9 cellular contexts compared by ENCODE assay signal in the genomic region with DNA sequence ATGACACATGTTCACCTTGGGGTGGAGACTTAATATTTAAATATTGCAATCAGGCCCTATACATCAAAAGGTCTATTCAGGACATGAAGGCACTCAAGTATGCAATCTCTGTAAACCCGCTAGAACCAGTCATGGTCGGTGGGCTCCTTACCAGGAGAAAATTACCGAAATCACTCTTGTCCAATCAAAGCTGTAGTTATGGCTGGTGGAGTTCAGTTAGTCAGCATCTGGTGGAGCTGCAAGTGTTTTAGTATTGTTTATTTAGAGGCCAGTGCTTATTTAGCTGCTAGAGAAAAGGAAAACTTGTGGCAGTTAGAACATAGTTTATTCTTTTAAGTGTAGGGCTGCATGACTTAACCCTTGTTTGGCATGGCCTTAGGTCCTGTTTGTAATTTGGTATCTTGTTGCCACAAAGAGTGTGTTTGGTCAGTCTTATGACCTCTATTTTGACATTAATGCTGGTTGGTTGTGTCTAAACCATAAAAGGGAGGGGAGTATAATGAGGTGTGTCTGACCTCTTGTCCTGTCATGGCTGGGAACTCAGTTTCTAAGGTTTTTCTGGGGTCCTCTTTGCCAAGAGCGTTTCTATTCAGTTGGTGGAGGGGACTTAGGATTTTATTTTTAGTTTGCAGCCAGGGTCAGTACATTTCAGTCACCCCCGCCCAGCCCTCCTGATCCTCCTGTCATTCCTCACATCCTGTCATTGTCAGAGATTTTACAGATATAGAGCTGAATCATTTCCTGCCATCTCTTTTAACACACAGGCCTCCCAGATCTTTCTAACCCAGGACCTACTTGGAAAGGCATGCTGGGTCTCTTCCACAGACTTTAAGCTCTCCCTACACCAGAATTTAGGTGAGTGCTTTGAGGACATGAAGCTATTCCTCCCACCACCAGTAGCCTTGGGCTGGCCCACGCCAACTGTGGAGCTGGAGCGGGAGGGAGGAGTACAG.
DNase-seq lines count a peak whose midpoint lies in the region; ATAC-seq and TF ChIP-seq lines count a peak whose summit lies in the region.
"Had no signal": no experiment of that assay in that cellular context is flagged by ENCODE, and none has a peak within 500 bp of the region (broad histone marks: within the 10 kb centered on the region; RNA-seq: fewer than 3 reads in every experiment).

No MANE protein-coding gene starts in this region.

- H3K4me1 Mint-ChIP-seq in natural killer cell treated with Interleukin-12 subunit alpha and Interleukin-12 subunit beta and Interleukin-15 and Interleukin-18, amount 100 ng/mL, for 72 hours (ENCODE audit: low read depth in 2 of 2): peaks cover 46 to 55% of the 10 kb centered on the region in 2 donors
- H3K4me1 Mint-ChIP-seq in natural killer cell: peaks cover 37 to 53% of the 10 kb centered on the region in 2 donors
- peaks cover 37 to 53% of the 10 kb centered on the region in 2 donors for H3K4me1 Mint-ChIP-seq in immature natural killer cell

- no peak for DNase-seq in natural killer cell treated with Interleukin-12 subunit alpha and Interleukin-12 subunit beta and Interleukin-15 and Interleukin-18, amount 100 ng/mL, for 72 hours (ENCODE audit: low spot score)
- DNase-seq in natural killer cell (no peak), RWPE1 (ENCODE audit: low spot score) (peak; percentile 57), fibroblast of mammary gland (ENCODE audit: low read depth) (peak; percentile 61), upper lobe of right lung (no peak), immature natural killer cell (no peak), NK-92 (lab: John Stamatoyannopoulos, UW; ENCODE audit: unreplicated experiment) (no peak), COLO668 (lab: John Stamatoyannopoulos, UW; ENCODE audit: unreplicated experiment) (no peak)

- POLR2A ChIA-PET in RWPE1 (lab: Yijun Ruan, JAX; ENCODE audit: low non-redundant PET): no interaction called here

- intact Hi-C loops in natural killer cell (cut with micrococcal nuclease) (no loop called here), upper lobe of right lung (cut with DNase I) (no loop called here)

- H3K4me3 ChIP-seq in fibroblast of mammary gland (ENCODE audit: control insufficient read depth, low read depth, low read length) (no peak overlapping the region), upper lobe of right lung (no peak overlapping the region)

- H3K36me3 ChIP-seq in upper lobe of right lung: no peaks in the 10 kb centered on the region

- H3K9me3 Mint-ChIP-seq in natural killer cell treated with Interleukin-12 subunit alpha and Interleukin-12 subunit beta and Interleukin-15 and Interleukin-18, amount 100 ng/mL, for 72 hours: no peaks in the 10 kb centered on the region
- H3K9me3 Mint-ChIP-seq in natural killer cell: no peaks in the 10 kb centered on the region
- no peaks in the 10 kb centered on the region for H3K9me3 Mint-ChIP-seq in immature natural killer cell
- H3K9me3 Mint-ChIP-seq: IgD-negative memory B cell had no signal

- H3K4me3 Mint-ChIP-seq in natural killer cell treated with Interleukin-12 subunit alpha and Interleukin-12 subunit beta and Interleukin-15 and Interleukin-18, amount 100 ng/mL, for 72 hours: peak overlapping the region; percentile 16
- H3K4me3 Mint-ChIP-seq in natural killer cell: no peak overlapping the region
- H3K4me3 Mint-ChIP-seq in immature natural killer cell: no peak overlapping the region

- peaks cover 11% of the 10 kb centered on the region for H3K4me1 ChIP-seq in upper lobe of right lung

- H3K36me3 Mint-ChIP-seq in natural killer cell treated with Interleukin-12 subunit alpha and Interleukin-12 subunit beta and Interleukin-15 and Interleukin-18, amount 100 ng/mL, for 72 hours: peaks cover 5% of the 10 kb centered on the region
- peaks cover 8% of the 10 kb centered on the region for H3K36me3 Mint-ChIP-seq in natural killer cell
- H3K36me3 Mint-ChIP-seq in immature natural killer cell: peaks cover 0 to 21% (median 9%) of the 10 kb centered on the region in 3 donors
- H3K36me3 Mint-ChIP-seq: IgD-negative memory B cell had no signal

- H3K27ac Mint-ChIP-seq in natural killer cell treated with Interleukin-12 subunit alpha and Interleukin-12 subunit beta and Interleukin-15 and Interleukin-18, amount 100 ng/mL, for 72 hours: peak overlapping the region; percentile 31 to 60
- H3K27ac Mint-ChIP-seq in natural killer cell (peak overlapping the region in 1 of 2 donors; percentile 40), immature natural killer cell (peak overlapping the region in 2 of 6 donors; percentile 6 to 19)
- H3K27ac Mint-ChIP-seq: IgD-negative memory B cell had no signal

- no peaks in the 10 kb centered on the region for H3K27me3 Mint-ChIP-seq in natural killer cell treated with Interleukin-12 subunit alpha and Interleukin-12 subunit beta and Interleukin-15 and Interleukin-18, amount 100 ng/mL, for 72 hours
- no peaks in the 10 kb centered on the region for H3K27me3 Mint-ChIP-seq in natural killer cell (ENCODE audit: low read depth in 2 of 2)
- no peaks in the 10 kb centered on the region for H3K27me3 Mint-ChIP-seq in immature natural killer cell (ENCODE audit: low read depth in 3 of 3)
- H3K27me3 Mint-ChIP-seq: IgD-negative memory B cell had no signal

- H3K27ac ChIP-seq in RWPE1: peak overlapping the region; percentile 70
- H3K27ac ChIP-seq in upper lobe of right lung: peak overlapping the region; percentile 13

- TF ChIP-seq CTCF in natural killer cell (IDR thresholded peaks at IDR 0.05) (no peak), RWPE1 (conservative IDR thresholded peaks at IDR 0.05; ENCODE audit: low read depth) (no peak), fibroblast of mammary gland (conservative IDR thresholded peaks at IDR 0.05; ENCODE audit: control insufficient read depth, insufficient read depth, low read depth, low read length) (no peak), upper lobe of right lung (IDR thresholded peaks at IDR 0.05) (no peak)

- no peaks in the 10 kb centered on the region for H3K27me3 ChIP-seq in upper lobe of right lung

- CTCF ChIA-PET in RWPE1 (lab: Yijun Ruan, JAX): interaction anchor here (0.5 to 1.5 kb wide), 3 partner anchors 58 to 878 kb away, joined by 3 to 7 read pairs (median 5); no protein-coding TSS in a partner anchor

- ATAC-seq in natural killer cell treated with Interleukin-12 subunit alpha and Interleukin-12 subunit beta and Interleukin-15 and Interleukin-18, amount 100 ng/mL, for 72 hours: peak; percentile 59 to 75
- ATAC-seq in natural killer cell (no peak), upper lobe of right lung (peak; percentile 19)

- H3K9me3 ChIP-seq in upper lobe of right lung: no peaks in the 10 kb centered on the region

Comparison
In these comparisons a context has a peak if more than half of its experiments do, and no peak if none do; other contexts are left out.
1. ATAC-seq: peak in natural killer cell treated with Interleukin-12 subunit alpha and Interleukin-12 subunit beta and Interleukin-15 and Interleukin-18, amount 100 ng/mL, for 72 hours (2 of 2) and upper lobe of right lung (single experiment); none in natural killer cell (0 of 3).
2. DNase-seq: peak in RWPE1 (single experiment) and fibroblast of mammary gland (single experiment); none in natural killer cell treated with Interleukin-12 subunit alpha and Interleukin-12 subunit beta and Interleukin-15 and Interleukin-18, amount 100 ng/mL, for 72 hours (single experiment), natural killer cell (single experiment), upper lobe of right lung (single experiment), immature natural killer cell (0 of 3), NK-92 (single experiment) and COLO668 (single experiment).